19 cellular contexts compared by ENCODE assay signal in the genomic region with DNA sequence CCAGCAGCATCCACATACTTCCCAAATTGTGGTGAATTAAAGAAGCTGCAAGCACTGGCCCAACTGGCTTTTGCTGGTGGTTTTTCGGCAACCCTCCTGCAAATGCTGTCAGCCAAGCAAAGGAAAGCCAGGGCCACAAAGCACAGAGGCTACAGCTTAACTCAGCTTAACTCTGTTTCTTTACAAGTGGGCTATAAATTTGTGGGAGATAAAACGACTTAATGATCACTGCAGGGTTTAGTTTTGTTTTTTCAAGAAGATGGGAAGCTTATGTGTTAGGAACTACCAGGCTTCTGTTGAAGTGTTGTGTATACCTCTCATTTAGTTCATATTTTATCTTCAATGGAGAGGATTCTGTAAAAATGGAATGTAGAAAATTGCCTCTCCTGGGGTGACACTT.
"Had no signal": no experiment of that assay in that cellular context is flagged by ENCODE, and none has a peak within 500 bp of the region (broad histone marks: within the 10 kb centered on the region; RNA-seq: fewer than 3 reads in every experiment).

No MANE protein-coding gene starts in this region.

- H3K4me1 ChIP-seq: spleen, thyroid gland had no signal

- H3K27ac ChIP-seq: ovary, spleen, thyroid gland had no signal

- H3K36me3 ChIP-seq: ovary, spleen, thyroid gland had no signal

- H3K27ac Mint-ChIP-seq: activated CD4-positive, alpha-beta T cell treated with anti-CD3 and anti-CD28 coated beads for 36 hours; activated naive CD4-positive, alpha-beta T cell treated with anti-CD3 and anti-CD28 coated beads, Interleukin-2, amount 50 U/mL, for 72 hours; memory B cell; naive thymus-derived CD8-positive, alpha-beta T cell; stimulated activated memory B cell treated with anti-CD40 and anti-IgM and Interleukin-4, amounts not matched to agents 10 μg/mL and 1 μg/mL and 100 μg/mL, for 72 hours had no signal

- DNase-seq: activated CD4-positive, alpha-beta T cell treated with anti-CD3 and anti-CD28 coated beads for 36 hours; activated CD4-positive, alpha-beta T cell treated with anti-CD3 and anti-CD28 coated beads, Interleukin-2, amount 50 U/mL, for 48 hours; activated gamma-delta T cell treated with Interleukin-2 at 50 U/mL for 16 hours; dermis blood vessel endothelial cell; foreskin melanocyte; head of caudate nucleus; kidney; left ventricle myocardium superior; mucosa of descending colon; naive thymus-derived CD8-positive, alpha-beta T cell; spleen; stimulated activated CD4-positive, alpha-beta T cell treated with anti-CD3 and anti-CD28 coated beads, Interleukin-4, amount 100 ng/mL, for 4 hours; SW 1271; T-helper 2 cell; thyroid gland had no signal

- H3K27me3 Mint-ChIP-seq: activated CD4-positive, alpha-beta T cell treated with anti-CD3 and anti-CD28 coated beads for 36 hours; memory B cell had no signal

- H3K4me3 Mint-ChIP-seq: activated CD4-positive, alpha-beta T cell treated with anti-CD3 and anti-CD28 coated beads for 36 hours; memory B cell; naive thymus-derived CD8-positive, alpha-beta T cell; stimulated activated memory B cell treated with anti-CD40 and anti-IgM and Interleukin-4, amounts not matched to agents 10 μg/mL and 1 μg/mL and 100 μg/mL, for 72 hours had no signal

- H3K9me3 Mint-ChIP-seq: activated naive CD4-positive, alpha-beta T cell treated with anti-CD3 and anti-CD28 coated beads, Interleukin-2, amount 50 U/mL, for 72 hours; memory B cell; naive thymus-derived CD8-positive, alpha-beta T cell; stimulated activated memory B cell treated with anti-CD40 and anti-IgM and Interleukin-4, amounts not matched to agents 10 μg/mL and 1 μg/mL and 100 μg/mL, for 72 hours had no signal

- H3K27me3 ChIP-seq: ovary, thyroid gland had no signal

- H3K9me3 ChIP-seq: mucosa of descending colon, ovary, spleen, thyroid gland had no signal

- H3K4me3 ChIP-seq: mucosa of descending colon, ovary, spleen, thyroid gland had no signal

- H3K36me3 Mint-ChIP-seq: activated naive CD4-positive, alpha-beta T cell treated with anti-CD3 and anti-CD28 coated beads, Interleukin-2, amount 50 U/mL, for 72 hours; memory B cell; naive thymus-derived CD8-positive, alpha-beta T cell; stimulated activated memory B cell treated with anti-CD40 and anti-IgM and Interleukin-4, amounts not matched to agents 10 μg/mL and 1 μg/mL and 100 μg/mL, for 72 hours had no signal

- H3K4me1 Mint-ChIP-seq: activated CD4-positive, alpha-beta T cell treated with anti-CD3 and anti-CD28 coated beads for 36 hours; memory B cell; naive thymus-derived CD8-positive, alpha-beta T cell; stimulated activated memory B cell treated with anti-CD40 and anti-IgM and Interleukin-4, amounts not matched to agents 10 μg/mL and 1 μg/mL and 100 μg/mL, for 72 hours had no signal
